15 cellular contexts compared by ENCODE assay signal in genomic region chr12:108835860-108836634, GRCh38. TPM values are rescaled to one million over a fixed set of nuclear protein-coding genes. Genes with fewer than 3 reads are reported as not detected.
DNase-seq lines count a peak whose midpoint lies in the region; ATAC-seq, FAIRE-seq and TF ChIP-seq lines count a peak whose summit lies in the region.
"Had no signal": no experiment of that assay in that cellular context is flagged by ENCODE, and none has a peak within 500 bp of the region (broad histone marks: within the 10 kb centered on the region; RNA-seq: fewer than 3 reads in every experiment).

No MANE protein-coding gene starts in this region.

- DNase-seq in left ventricle myocardium inferior (no peak), cardiac septum (ENCODE audit: low spot score) (no peak), K562 (ENCODE audit: extremely low read depth in 1 of 4, low spot score in 3 of 4) (no peak), vagina (ENCODE audit: extremely low spot score in 2 of 2) (no peak), HT-29 (ENCODE audit: low spot score) (no peak), DMS53 treated with DMSO at 0.1 percent for 48 hours (lab: John Stamatoyannopoulos, UW; ENCODE audit: unreplicated experiment) (no peak)
- no peak for DNase-seq in natural killer cell treated with Interleukin-12 subunit alpha and Interleukin-12 subunit beta and Interleukin-15 and Interleukin-18, amount 100 ng/mL, for 72 hours (ENCODE audit: low spot score)
- DNase-seq in stimulated activated naive CD4-positive, alpha-beta T cell treated with Interleukin-2 at 50 U/mL for 16 hours (lab: John Stamatoyannopoulos, UW) = no peak
- DNase-seq: glutamatergic neuron, left colon, NCI-H2029 had no signal

- in situ Hi-C loops in K562 (cut with MboI) = no loop called here

- TF ChIP-seq EP300 in K562 (IDR thresholded peaks at IDR 0.05; ENCODE audit: low read length) = no peak

- H3K27me3 ChIP-seq in left ventricle myocardium inferior (ENCODE audit: low read depth) = no peaks in the 10 kb centered on the region
- no peaks in the 10 kb centered on the region for H3K27me3 ChIP-seq in K562 (ENCODE audit: control insufficient read depth in 2 of 2, insufficient read depth in 2 of 2, low read length in 2 of 2)
- H3K27me3 ChIP-seq in vagina = no peaks in the 10 kb centered on the region
- H3K27me3 ChIP-seq: BLaER1 had no signal

- H3K36me3 Mint-ChIP-seq in natural killer cell treated with Interleukin-12 subunit alpha and Interleukin-12 subunit beta and Interleukin-15 and Interleukin-18, amount 100 ng/mL, for 72 hours = peaks cover 22% of the 10 kb centered on the region

- WGBS in K562 (ENCODE audit: insufficient coverage, low coverage, missing lambda C conversion rate) = 39% methylated on average over 7 of the region's 7 CpGs

- H3K27ac ChIP-seq in left ventricle myocardium inferior (replicated peaks) = peak overlapping the region; percentile 94
- no peak overlapping the region for H3K27ac ChIP-seq in K562 (ENCODE audit: extremely low read depth, low read depth, low read length)
- peak overlapping the region; percentile 11 for H3K27ac ChIP-seq in vagina
- H3K27ac ChIP-seq: BLaER1 had no signal

- H3K4me3 ChIP-seq in left ventricle myocardium inferior (no peak overlapping the region), K562 (no peak overlapping the region), vagina (no peak overlapping the region)
- H3K4me3 ChIP-seq: BLaER1 had no signal

- H2AFZ ChIP-seq in K562 (ENCODE audit: low read depth, low read length) = no peak overlapping the region

- FAIRE-seq in K562 (lab: Jason Lieb, UNC) = no peak
- FAIRE-seq: GM18507 had no signal

- H3K36me3 ChIP-seq in left ventricle myocardium inferior (peaks cover 14% of the 10 kb centered on the region), K562 (ENCODE audit: control insufficient read depth, insufficient read depth, low read length) (no peaks in the 10 kb centered on the region; the same call in 2 of the 3 replicates), vagina (no peaks in the 10 kb centered on the region)

- intact Hi-C loops in left ventricle myocardium inferior (cut with micrococcal nuclease) (no loop called here), cardiac septum (cut with DNase I) (no loop called here), K562 (cut with micrococcal nuclease) (no loop called here), vagina (cut with DNase I) (no loop called here)

- H3K9ac ChIP-seq in K562 (ENCODE audit: insufficient read depth in 1 of 2, low read depth in 2 of 2, low read length in 2 of 2) = no peak overlapping the region
- H3K9ac ChIP-seq: BLaER1 had no signal

- no peaks in the 10 kb centered on the region for H3K79me2 ChIP-seq in K562 (ENCODE audit: control insufficient read depth, insufficient read depth, low read length)

- no peaks in the 10 kb centered on the region for H4K20me1 ChIP-seq in K562 (replicated peaks; ENCODE audit: control insufficient read depth, insufficient read depth, low read length)

- no peak for TF ChIP-seq RAD21 in K562 (CRISPR knock-in tag; conservative IDR thresholded peaks at IDR 0.05 in 1 of 2, IDR thresholded peaks at IDR 0.05 in 1 of 2)

- H3K4me1 ChIP-seq in left ventricle myocardium inferior (peaks cover 98% of the 10 kb centered on the region), K562 (replicated peaks in 1 of 2; ENCODE audit: control insufficient read depth in 2 of 2, insufficient read depth in 2 of 2, low read length in 2 of 2) (peaks cover 10 to 18% of the 10 kb centered on the region in 2 experiments), vagina (peaks cover 82% of the 10 kb centered on the region)

- peaks cover 81 to 91% of the 10 kb centered on the region in 2 donors for H3K4me1 Mint-ChIP-seq in natural killer cell treated with Interleukin-12 subunit alpha and Interleukin-12 subunit beta and Interleukin-15 and Interleukin-18, amount 100 ng/mL, for 72 hours (ENCODE audit: low read depth in 2 of 2)

- no peaks in the 10 kb centered on the region for H3K9me3 Mint-ChIP-seq in natural killer cell treated with Interleukin-12 subunit alpha and Interleukin-12 subunit beta and Interleukin-15 and Interleukin-18, amount 100 ng/mL, for 72 hours

- H3K9me1 ChIP-seq in K562 (ENCODE audit: control insufficient read depth, insufficient read depth, low read length) = no peaks in the 10 kb centered on the region

- H3K4me2 ChIP-seq in K562 (ENCODE audit: insufficient read depth, low read length) = no peak overlapping the region
- H3K4me2 ChIP-seq: BLaER1 had no signal

- ATAC-seq in K562 = no peak
- no peak for ATAC-seq in natural killer cell treated with Interleukin-12 subunit alpha and Interleukin-12 subunit beta and Interleukin-15 and Interleukin-18, amount 100 ng/mL, for 72 hours
- ATAC-seq: left colon had no signal

- POLR2A ChIA-PET in K562 (lab: Yijun Ruan, JAX) = interaction anchor here (1.4 kb wide), 1 partner anchor 9 kb away, joined by 3 read pairs; no protein-coding TSS in a partner anchor

- TF ChIP-seq CTCF in left ventricle myocardium inferior (IDR thresholded peaks at IDR 0.05; ENCODE audit: borderline replicate concordance) = no peak
- TF ChIP-seq CTCF in K562 (IDR thresholded peaks at IDR 0.05 in 2 of 3, conservative IDR thresholded peaks at IDR 0.05 in 1 of 3; ENCODE audit: insufficient read depth in 2 of 3, low read depth in 1 of 3, low read length in 3 of 3) = no peak
- no peak for TF ChIP-seq CTCF in vagina (IDR thresholded peaks at IDR 0.05)

- no peaks in the 10 kb centered on the region for H3K9me3 ChIP-seq in left ventricle myocardium inferior (replicated peaks)
- no peaks in the 10 kb centered on the region for H3K9me3 ChIP-seq in K562 (replicated peaks; ENCODE audit: control insufficient read depth, insufficient read depth, low read depth, low read length)
- H3K9me3 ChIP-seq in vagina = no peaks in the 10 kb centered on the region
- H3K9me3 ChIP-seq: BLaER1 had no signal

- H3K4me3 Mint-ChIP-seq in natural killer cell treated with Interleukin-12 subunit alpha and Interleukin-12 subunit beta and Interleukin-15 and Interleukin-18, amount 100 ng/mL, for 72 hours = peak overlapping the region; percentile 8

- no TSS peak for BruUV-seq in K562 (replicated peaks; lab: Mats Ljungman, UMichigan)

- H3K27me3 Mint-ChIP-seq in natural killer cell treated with Interleukin-12 subunit alpha and Interleukin-12 subunit beta and Interleukin-15 and Interleukin-18, amount 100 ng/mL, for 72 hours = no peaks in the 10 kb centered on the region

- no peak for TF ChIP-seq POLR2A in K562 (conservative IDR thresholded peaks at IDR 0.05)
- no peak for TF ChIP-seq POLR2A in vagina (IDR thresholded peaks at IDR 0.05)

- H3K27ac Mint-ChIP-seq in natural killer cell treated with Interleukin-12 subunit alpha and Interleukin-12 subunit beta and Interleukin-15 and Interleukin-18, amount 100 ng/mL, for 72 hours = peak overlapping the region; percentile 99 to 100

- CTCF ChIA-PET in K562 (lab: Yijun Ruan, JAX; ENCODE audit: low intra/inter-chr PET ratio) = no interaction called here

TF ChIP-seq in K562, 482 proteins besides CTCF, POLR2A, EP300 and RAD21 (continues in another document):
- TF ChIP-seq ZNF175 (CRISPR knock-in tag; IDR thresholded peaks at IDR 0.05; ENCODE audit: low read depth) = no peak

RNA-seq across cellular contexts. Expression of gene SSH1, which starts 21.3 kb away (rescaled TPM):
- 30.1 TPM for total RNA-seq in left ventricle myocardium inferior
- 50.6 TPM for total RNA-seq in cardiac septum
- 12.8 and 19.4 TPM in 2 replicates for total RNA-seq in K562 (2011; cell fraction: chromatin; rRNA removed; ENCODE audit: low replicate concordance)
- 8.0 and 10.2 TPM in 2 replicates for total RNA-seq in K562 (2011; cell fraction: nucleolus; rRNA removed)
- 7.7 and 9.5 TPM in 2 replicates for total RNA-seq in K562 (2011; cell fraction: nucleoplasm; rRNA removed)
- 2.0 and 2.9 TPM in 2 replicates for total RNA-seq in K562 (2014; rRNA removed)
- total RNA-seq in K562 (2014; rRNA removed; fragmentation: Illumina TruSeq; extraction: Trizol) = 2.3 and 2.5 TPM in 2 replicates
- total RNA-seq in K562 (2015; rRNA removed; fragmentation: Illumina TruSeq; extraction: Trizol) = 1.7 and 2.2 TPM in 2 replicates
- 5.5 and 6.5 TPM in 2 replicates for total RNA-seq in K562 (2021)
- polyA plus RNA-seq in K562 (2011; rRNA removed) = 3.4 and 4.2 TPM in 2 replicates
- polyA plus RNA-seq in K562 (2011; cell fraction: cytosol; rRNA removed) = 2.8 and 3.3 TPM in 2 replicates
- 4.0 and 4.1 TPM in 2 replicates for polyA plus RNA-seq in K562 (2011; cell fraction: nucleus; rRNA removed)
- 3.3 and 5.5 TPM in 2 replicates for polyA plus RNA-seq in K562 (2012)
- 2.5 and 3.1 TPM in 2 replicates for polyA plus RNA-seq in K562 (2014; fragmentation: Illumina TruSeq; extraction: Trizol)
- polyA plus RNA-seq in K562 (2014; fragmentation: Nextera tagmentation; extraction: Ambion mirVana) = under 1 TPM; 0.41 to 0.45 TPM
- 2.3 and 2.8 TPM in 2 replicates for polyA plus RNA-seq in K562 (2014; rRNA removed)
- 4.5 and 5.0 TPM in 2 replicates for polyA minus RNA-seq in K562 (2011; rRNA and poly(A)+ RNA removed)
- 2.5 and 4.4 TPM in 2 replicates for polyA minus RNA-seq in K562 (2011; cell fraction: cytosol; rRNA and poly(A)+ RNA removed)
- 4.7 and 5.2 TPM in 2 replicates for polyA minus RNA-seq in K562 (2011; cell fraction: nucleus; rRNA and poly(A)+ RNA removed)
- 10 to 100 TPM; 40.5 to 73.9 TPM for total RNA-seq in natural killer cell treated with Interleukin-12 subunit alpha and Interleukin-12 subunit beta and Interleukin-15 and Interleukin-18, amount 100 ng/mL, for 72 hours
- total RNA-seq in vagina = 38.1 TPM
- total RNA-seq in HT-29 (2014; rRNA removed; shearing (Covaris generic)) = 10.4 and 13.1 TPM in 2 replicates

RNA-seq across cellular contexts. Expression of gene DAO, which starts 43.8 kb away (rescaled TPM):
- total RNA-seq in left ventricle myocardium inferior (not detected), cardiac septum (not detected), K562 (2014; rRNA removed) (not detected in 2 replicates), K562 (2014; rRNA removed; fragmentation: Illumina TruSeq; extraction: Trizol) (not detected in 2 replicates), K562 (2015; rRNA removed; fragmentation: Illumina TruSeq; extraction: Trizol) (not detected in 2 replicates), K562 (2021) (not detected in 2 replicates), vagina (not detected)
- not detected in 2 replicates for total RNA-seq in K562 (2011; cell fraction: chromatin; rRNA removed; ENCODE audit: low replicate concordance)
- total RNA-seq in K562 (2011; cell fraction: nucleolus; rRNA removed) = not detected in 2 replicates
- total RNA-seq in K562 (2011; cell fraction: nucleoplasm; rRNA removed) = not detected in 2 replicates
- polyA plus RNA-seq in K562 (2011; rRNA removed) (not detected in 2 replicates), K562 (2014; fragmentation: Illumina TruSeq; extraction: Trizol) (not detected in 2 replicates), K562 (2014; fragmentation: Nextera tagmentation; extraction: Ambion mirVana) (not detected), K562 (2014; rRNA removed) (not detected in 2 replicates)
- polyA plus RNA-seq in K562 (2011; cell fraction: cytosol; rRNA removed) = not detected in 2 replicates
- not detected in 2 replicates for polyA plus RNA-seq in K562 (2011; cell fraction: nucleus; rRNA removed)
- polyA plus RNA-seq in K562 (2012) = not detected in 2 replicates
- not detected in 2 replicates for polyA minus RNA-seq in K562 (2011; rRNA and poly(A)+ RNA removed)
- not detected in 2 replicates for polyA minus RNA-seq in K562 (2011; cell fraction: cytosol; rRNA and poly(A)+ RNA removed)
- not detected in 2 replicates for polyA minus RNA-seq in K562 (2011; cell fraction: nucleus; rRNA and poly(A)+ RNA removed)
- total RNA-seq in natural killer cell treated with Interleukin-12 subunit alpha and Interleukin-12 subunit beta and Interleukin-15 and Interleukin-18, amount 100 ng/mL, for 72 hours = not detected
- not detected in 2 replicates for total RNA-seq in HT-29 (2014; rRNA removed; shearing (Covaris generic))
- total RNA-seq: T-helper 2 cell treated with Interferon-gamma antibody and Interleukin-4, amounts not matched to agents 100 ng/mL and 5 ng/mL, for 36 hours had no signal
- polyA plus RNA-seq: adipose tissue had no signal
